In genomic region chr1:85276290-85277026, GRCh38 we compare ENCODE assay signal across 8 cellular contexts. TPM values are rescaled to one million over a fixed set of nuclear protein-coding genes. Genes with fewer than 3 reads are reported as not detected.
DNase-seq lines count a peak whose midpoint lies in the region; ATAC-seq and TF ChIP-seq lines count a peak whose summit lies in the region.

BCL10 (minus strand) TSS chr1:85276632; CDS start chr1:85276352, 280 bp downstream.

- TF ChIP-seq RAD21 in Ishikawa (IDR thresholded peaks at IDR 0.05; ENCODE audit: low read depth) = no peak

- no peak for TF ChIP-seq EP300 in Ishikawa (IDR thresholded peaks at IDR 0.05; ENCODE audit: borderline replicate concordance)

- POLR2A ChIA-PET in PC-3 (lab: Charles Lee; ENCODE audit: unreplicated experiment) = interaction anchor here (0.5 to 1.3 kb wide), 11 partner anchors 13 to 388 kb away, joined by 3 to 9 read pairs (median 4); partner anchors contain the start of gene CCN1

- CTCF ChIA-PET in PC-3 (lab: Charles Lee) = interaction anchor here (0.6 to 1.7 kb wide), 4 partner anchors 17 to 324 kb away, joined by 3 to 7 read pairs (median 4); partner anchors contain the start of gene C1orf52

- intact Hi-C loops in PC-3 (cut with micrococcal nuclease) = loop anchor here (1.0 kb wide), 1 partner anchor 21 kb away; no protein-coding TSS in a partner anchor

- H3K9me3 ChIP-seq in PC-3 (ENCODE audit: low read length) = no peaks in the 10 kb centered on the region
- no peaks in the 10 kb centered on the region for H3K9me3 ChIP-seq in mononuclear cell (ENCODE audit: low read depth, low read length)

- H3F3A ChIP-seq in PC-3 (ENCODE audit: low read length, unreplicated experiment) = no peaks in the 10 kb centered on the region

- H2AFZ ChIP-seq in PC-3 (ENCODE audit: low read length) = peak within 1 kb of the TSS; percentile 58

- no peaks in the 10 kb centered on the region for H3K27me3 ChIP-seq in PC-3 (ENCODE audit: low read length)
- no peaks in the 10 kb centered on the region for H3K27me3 ChIP-seq in mononuclear cell (ENCODE audit: insufficient read depth, low read length)

- peaks cover 19% of the 10 kb centered on the region for H3K36me3 ChIP-seq in PC-3 (ENCODE audit: low read depth, low read length)

- DNase-seq in DMS114 treated with DMSO at 0.1 percent for 48 hours (lab: John Stamatoyannopoulos, UW; ENCODE audit: unreplicated experiment) (peak; percentile 96), PC-3 (peak; percentile 99), activated T-cell treated with anti-CD3 and anti-CD28 coated beads for 48 hours (ENCODE audit: low read depth) (peak; percentile 97), epithelial cell of esophagus (ENCODE audit: low read depth) (peak; percentile 100)
- peak; percentile 91 to 96 for DNase-seq in stimulated activated CD8-positive, alpha-beta memory T cell treated with anti-CD3 and anti-CD28 coated beads, Interleukin-4, amount 100 ng/mL, for 1 hour (ENCODE audit: low read depth in 2 of 2, low spot score in 1 of 2)

- H3K79me2 ChIP-seq in PC-3 (ENCODE audit: low read length) = peaks cover 48% of the 10 kb centered on the region

- H3K27ac ChIP-seq in PC-3 (ENCODE audit: low read length) = peak within 1 kb of the TSS; percentile 66

- BruUV-seq in PC-3 (replicated peaks; lab: Mats Ljungman, UMichigan) = no TSS peak

- peak within 1 kb of the TSS; percentile 84 for H3K9ac ChIP-seq in PC-3 (ENCODE audit: low read length)

- H3K4me1 ChIP-seq in PC-3 (ENCODE audit: insufficient read depth, low read length) (peaks cover 45% of the 10 kb centered on the region), mononuclear cell (ENCODE audit: insufficient read depth, low read length) (peaks cover 50% of the 10 kb centered on the region)

- H3K9me2 ChIP-seq in PC-3 (replicated peaks; ENCODE audit: low read length) = no peaks in the 10 kb centered on the region

- peaks cover 29% of the 10 kb centered on the region for H4K20me1 ChIP-seq in PC-3 (ENCODE audit: low read length)

- peak; percentile 95 for ATAC-seq in GM21576 (IDR thresholded peaks at IDR 0.05; ENCODE audit: unreplicated experiment)
- peak; percentile 92 for ATAC-seq in PC-3

- no peak for TF ChIP-seq CTCF in PC-3 (conservative IDR thresholded peaks at IDR 0.05; ENCODE audit: low read depth, low read length)
- no peak for TF ChIP-seq CTCF in epithelial cell of esophagus (IDR thresholded peaks at IDR 0.05; ENCODE audit: insufficient read depth, low read depth, low read length, missing control alignments)

- peak within 1 kb of the TSS; percentile 88 for H3K4me2 ChIP-seq in PC-3 (ENCODE audit: low read length)

- H3K4me3 ChIP-seq in PC-3 (ENCODE audit: low read length) (peak within 1 kb of the TSS; percentile 89), epithelial cell of esophagus (ENCODE audit: low read length) (peak within 1 kb of the TSS; percentile 72), mononuclear cell (ENCODE audit: low read length) (peak within 1 kb of the TSS; percentile 90)

TF ChIP-seq in Ishikawa, 13 proteins besides CTCF, POLR2A, EP300 and RAD21:
- peak; percentile 66 for TF ChIP-seq TAF1 (IDR thresholded peaks at IDR 0.05; ENCODE audit: low read depth)
- TF ChIP-seq USF1 (IDR thresholded peaks at IDR 0.05) = no peak
- no peak for TF ChIP-seq CEBPB (IDR thresholded peaks at IDR 0.05)
- 0 out of 2 replicates have a peak, but pooled peaks have one; percentile 45 for TF ChIP-seq ZBTB7A (IDR thresholded peaks at IDR 0.05; ENCODE audit: low read depth)
- TF ChIP-seq TCF12 (IDR thresholded peaks at IDR 0.05; ENCODE audit: low read depth) = peak; percentile 10; the same call in 1 of the 2 replicates
- 0 out of 2 replicates have a peak, but pooled peaks have one; percentile 11 for TF ChIP-seq YY1 (IDR thresholded peaks at IDR 0.05; ENCODE audit: low read depth)
- peak; percentile 90 for TF ChIP-seq CREB1 (IDR thresholded peaks at IDR 0.05; ENCODE audit: low read depth)

RNA-seq across cellular contexts. Expression of gene BCL10, which starts in this region (rescaled TPM):
- 28.1 and 29.9 TPM in 2 replicates for total RNA-seq in PC-3 (2014; rRNA removed)
- total RNA-seq in mononuclear cell = 66.5 TPM

Comparison
In these comparisons a context has a peak if more than half of its experiments do, and no peak if none do; other contexts are left out.
1. Peak in every context shown above with its lines: DNase-seq, ATAC-seq, H3K4me3 ChIP-seq and H3K27ac ChIP-seq.